9 cellular contexts compared by ENCODE assay signal in the genomic region with DNA sequence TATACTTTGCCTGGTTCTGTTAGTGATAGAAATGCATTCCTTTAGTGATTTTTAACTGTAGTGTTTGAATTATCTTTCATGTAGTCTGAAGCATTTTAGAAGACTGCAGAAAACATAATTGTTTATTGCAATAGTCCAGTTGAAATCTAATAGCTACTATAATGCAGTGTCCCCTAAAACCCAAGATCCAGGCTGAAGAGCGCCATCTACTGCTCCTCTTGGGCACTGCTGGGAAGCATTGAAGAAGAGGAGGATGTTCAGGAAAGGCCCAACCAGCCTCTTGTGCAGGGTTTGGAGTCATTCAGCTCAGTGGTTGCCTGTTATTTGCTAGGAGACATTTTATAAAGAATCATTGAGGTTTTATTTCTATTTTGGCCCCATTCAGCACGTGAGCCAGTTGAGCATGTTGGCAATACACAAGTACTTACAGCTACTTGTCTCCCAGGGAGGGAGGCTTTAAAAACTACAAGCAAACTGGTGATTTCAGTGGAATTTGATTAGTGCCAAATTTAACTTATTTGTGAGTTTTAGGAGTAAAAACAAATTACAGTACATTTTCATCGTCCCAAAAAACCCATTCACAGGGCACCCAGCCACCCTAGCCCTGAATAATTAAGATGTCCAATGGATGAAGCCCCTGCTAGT.
DNase-seq lines count a peak whose midpoint lies in the region; ATAC-seq and TF ChIP-seq lines count a peak whose summit lies in the region.
"Had no signal": no experiment of that assay in that cellular context is flagged by ENCODE, and none has a peak within 500 bp of the region (broad histone marks: within the 10 kb centered on the region; RNA-seq: fewer than 3 reads in every experiment).

No MANE protein-coding gene starts in this region.

- no TSS peak for BruUV-seq in Caco-2 (replicated peaks; lab: Mats Ljungman, UMichigan)

- ATAC-seq in foreskin keratinocyte (peak; percentile 54), HG03139 (IDR thresholded peaks at IDR 0.05; ENCODE audit: unreplicated experiment) (no peak)

- peak; percentile 91 to 95 for TF ChIP-seq CTCF in Caco-2 (IDR thresholded peaks at IDR 0.05; ENCODE audit: insufficient read depth in 1 of 2, low read depth in 1 of 2, low read length in 1 of 2, severe bottlenecking in 1 of 2, unreplicated experiment in 1 of 2)
- peak; percentile 95 for TF ChIP-seq CTCF in RWPE1 (conservative IDR thresholded peaks at IDR 0.05; ENCODE audit: low read depth)
- peak; percentile 94 for TF ChIP-seq CTCF in foreskin keratinocyte (conservative IDR thresholded peaks at IDR 0.05)
- TF ChIP-seq CTCF in osteocyte (IDR thresholded peaks at IDR 0.05): peak; percentile 97
- peak; percentile 99 for TF ChIP-seq CTCF in type B pancreatic cell (conservative IDR thresholded peaks at IDR 0.05)

- H3K27ac Mint-ChIP-seq in Caco-2 (ENCODE audit: unreplicated experiment): no peak overlapping the region
- H3K27ac Mint-ChIP-seq in osteocyte (ENCODE audit: unreplicated experiment): no peak overlapping the region
- peak overlapping the region; percentile 3 for H3K27ac Mint-ChIP-seq in type B pancreatic cell
- H3K27ac Mint-ChIP-seq: T-helper 1 cell treated with Interleukin-12 subunit alpha and Interleukin-12 subunit beta and Interleukin-4 antibody, amounts not matched to agents 30 μg/mL and 1 μg/mL, for 36 hours had no signal

- POLR2A ChIA-PET in Caco-2 (lab: Charles Lee): no interaction called here
- POLR2A ChIA-PET in RWPE1 (lab: Yijun Ruan, JAX; ENCODE audit: low non-redundant PET): no interaction called here

- DNase-seq in Caco-2: peak; percentile 49 to 73
- DNase-seq in HuH-7 (ENCODE audit: low spot score): peak; percentile 65
- DNase-seq in RWPE1 (ENCODE audit: low spot score): peak; percentile 38
- DNase-seq in activated effector memory CD4-positive, alpha-beta T cell treated with Interleukin-2 at 50 U/mL for 16 hours: peak; percentile 33
- peak in 1 of 2 donors; percentile 52 for DNase-seq in foreskin keratinocyte
- peak; percentile 88 for DNase-seq in osteocyte (ENCODE audit: extremely low spot score, unreplicated experiment)
- DNase-seq in type B pancreatic cell (ENCODE audit: extremely low spot score, unreplicated experiment): no peak

- H3K9me3 ChIP-seq in Caco-2: no peaks in the 10 kb centered on the region

- H3K4me1 ChIP-seq in Caco-2: peaks cover 3% of the 10 kb centered on the region; the same call in 1 of the 2 replicates
- H3K4me1 ChIP-seq in foreskin keratinocyte: no peaks in the 10 kb centered on the region

- H3K4me3 Mint-ChIP-seq in Caco-2 (ENCODE audit: unreplicated experiment): no peak overlapping the region
- no peak overlapping the region for H3K4me3 Mint-ChIP-seq in osteocyte (ENCODE audit: unreplicated experiment)
- no peak overlapping the region for H3K4me3 Mint-ChIP-seq in type B pancreatic cell
- H3K4me3 Mint-ChIP-seq: T-helper 1 cell treated with Interleukin-12 subunit alpha and Interleukin-12 subunit beta and Interleukin-4 antibody, amounts not matched to agents 30 μg/mL and 1 μg/mL, for 36 hours had no signal

- H3K27ac ChIP-seq in RWPE1: no peak overlapping the region
- no peak overlapping the region for H3K27ac ChIP-seq in foreskin keratinocyte

- no peaks in the 10 kb centered on the region for H3K4me1 Mint-ChIP-seq in Caco-2 (ENCODE audit: low read depth, unreplicated experiment)
- H3K4me1 Mint-ChIP-seq in osteocyte (ENCODE audit: unreplicated experiment): no peaks in the 10 kb centered on the region
- H3K4me1 Mint-ChIP-seq in type B pancreatic cell (ENCODE audit: unreplicated experiment): peaks cover 15% of the 10 kb centered on the region

- H3K27me3 Mint-ChIP-seq in Caco-2 (ENCODE audit: insufficient read depth, unreplicated experiment): no peaks in the 10 kb centered on the region
- H3K27me3 Mint-ChIP-seq in osteocyte (ENCODE audit: unreplicated experiment): no peaks in the 10 kb centered on the region
- H3K27me3 Mint-ChIP-seq in type B pancreatic cell: no peaks in the 10 kb centered on the region

- no peak overlapping the region for H3K4me3 ChIP-seq in Caco-2 (ENCODE audit: low read depth, low read length)

- H3K9me3 Mint-ChIP-seq in Caco-2 (ENCODE audit: unreplicated experiment) (no peaks in the 10 kb centered on the region), osteocyte (ENCODE audit: unreplicated experiment) (no peaks in the 10 kb centered on the region), type B pancreatic cell (no peaks in the 10 kb centered on the region)
- H3K9me3 Mint-ChIP-seq: T-helper 1 cell treated with Interleukin-12 subunit alpha and Interleukin-12 subunit beta and Interleukin-4 antibody, amounts not matched to agents 30 μg/mL and 1 μg/mL, for 36 hours had no signal

- H3K27me3 ChIP-seq in Caco-2 (replicated peaks; ENCODE audit: control insufficient read depth, insufficient read depth, low read length) (no peaks in the 10 kb centered on the region), foreskin keratinocyte (no peaks in the 10 kb centered on the region)

- intact Hi-C loops in Caco-2 (cut with micrococcal nuclease; ENCODE audit: unreplicated experiment): loop anchor here (1.0 to 10.0 kb wide), 5 partner anchors 82 to 370 kb away; a partner anchor contains a TSS

- H3K36me3 Mint-ChIP-seq in Caco-2 (ENCODE audit: insufficient read depth, unreplicated experiment) (peaks cover 28% of the 10 kb centered on the region), osteocyte (ENCODE audit: unreplicated experiment) (peaks cover 31% of the 10 kb centered on the region), type B pancreatic cell (peaks cover 17% of the 10 kb centered on the region)

- peaks cover 2% of the 10 kb centered on the region for H3K36me3 ChIP-seq in Caco-2 (ENCODE audit: control insufficient read depth, insufficient read depth, low read length)

- CTCF ChIA-PET in Caco-2 (lab: Charles Lee): interaction anchor here (0.5 to 2.6 kb wide), 17 partner anchors 10 to 369 kb away, joined by 3 to 18 read pairs (median 4); a partner anchor contains a TSS
- CTCF ChIA-PET in RWPE1 (lab: Yijun Ruan, JAX): interaction anchor here (0.6 to 1.3 kb wide), 13 partner anchors 8 to 369 kb away, joined by 3 to 7 read pairs (median 3); no protein-coding TSS in a partner anchor
